13 cellular contexts compared by ENCODE assay signal in genomic region chr6:129448965-129449364, GRCh38.
A peak's percentile ranks its signal among the peaks of the same experiment; 100 is the strongest.
DNase-seq lines count a peak whose midpoint lies in the region; ATAC-seq and TF ChIP-seq lines count a peak whose summit lies in the region.
"Had no signal": no experiment of that assay in that cellular context is flagged by ENCODE, and none has a peak within 500 bp of the region (broad histone marks: within the 10 kb centered on the region; RNA-seq: fewer than 3 reads in every experiment).

No MANE protein-coding gene starts in this region.

- H3K4me3 Mint-ChIP-seq in HFFc6, result no peak overlapping the region
- H3K4me3 Mint-ChIP-seq: CD14-positive monocyte had no signal

- no peaks in the 10 kb centered on the region; the same call in 1 of the 2 replicates for H3K27me3 Mint-ChIP-seq in HFFc6 (ENCODE audit: insufficient read depth)

- intact Hi-C loops in dorsolateral prefrontal cortex (cut with DNase I), result no loop called here

- no peak overlapping the region for H3K27ac Mint-ChIP-seq in HFFc6
- H3K27ac Mint-ChIP-seq: CD14-positive monocyte had no signal

- H3K36me3 Mint-ChIP-seq in HFFc6 (ENCODE audit: low read depth), result no peaks in the 10 kb centered on the region
- H3K36me3 Mint-ChIP-seq: CD14-positive monocyte had no signal

- H3K4me1 Mint-ChIP-seq in HFFc6 (ENCODE audit: low read depth), result no peaks in the 10 kb centered on the region

- no peaks in the 10 kb centered on the region for H3K36me3 ChIP-seq in upper lobe of left lung

- H3K9me3 Mint-ChIP-seq in HFFc6, result no peaks in the 10 kb centered on the region

- no peaks in the 10 kb centered on the region for H3K4me1 ChIP-seq in upper lobe of left lung

- H3K27me3 ChIP-seq in dorsolateral prefrontal cortex (no peaks in the 10 kb centered on the region), upper lobe of left lung (no peaks in the 10 kb centered on the region)

- no peak overlapping the region for H3K4me3 ChIP-seq in dorsolateral prefrontal cortex
- no peak overlapping the region for H3K4me3 ChIP-seq in upper lobe of left lung
- H3K4me3 ChIP-seq: skin epidermis had no signal

- DNase-seq in GM13977 (ENCODE audit: low spot score) (peak; percentile 65), HFFc6 (no peak), dorsolateral prefrontal cortex (no peak), upper lobe of left lung (no peak), iPS-NIHi11 (ENCODE audit: low spot score) (no peak)
- DNase-seq: KBM-7, NCI-H526 treated with DMSO at 0.1 percent for 48 hours, T1000 had no signal

- TF ChIP-seq EP300 in upper lobe of left lung (IDR thresholded peaks at IDR 0.05), result no peak

- ATAC-seq in GM19324 (IDR thresholded peaks at IDR 0.05; ENCODE audit: low FRiP score, unreplicated experiment) (peak; percentile 99), HG02763 (IDR thresholded peaks at IDR 0.05; ENCODE audit: unreplicated experiment) (peak; percentile 99), HG03520 (IDR thresholded peaks at IDR 0.05; ENCODE audit: unreplicated experiment) (peak; percentile 100), upper lobe of left lung (ENCODE audit: low FRiP score in 2 of 2) (no peak)

- TF ChIP-seq CTCF in GM13977 (IDR thresholded peaks at IDR 0.05; ENCODE audit: extremely low read depth, insufficient read depth, missing control alignments), result no peak
- TF ChIP-seq CTCF in HFFc6 (IDR thresholded peaks at IDR 0.05), result no peak
- no peak for TF ChIP-seq CTCF in dorsolateral prefrontal cortex (IDR thresholded peaks at IDR 0.05 in 54 of 56, conservative IDR thresholded peaks at IDR 0.05 in 2 of 56; ENCODE audit: low read depth in 1 of 56, partially characterized antibody in 56 of 56)
- no peak for TF ChIP-seq CTCF in upper lobe of left lung (IDR thresholded peaks at IDR 0.05)

- in situ Hi-C loops in GM13977 (cut with MboI; ENCODE audit: low pct_unique_long_range_greater_than_20kb, low sequenced_read_pairs, unreplicated experiment), result no loop called here

- TF ChIP-seq POLR2A in upper lobe of left lung (IDR thresholded peaks at IDR 0.05), result no peak

- H3K9me3 ChIP-seq in upper lobe of left lung, result no peaks in the 10 kb centered on the region

- H3K27ac ChIP-seq in dorsolateral prefrontal cortex, result no peak overlapping the region
- H3K27ac ChIP-seq in upper lobe of left lung, result no peak overlapping the region
- H3K27ac ChIP-seq: skin epidermis had no signal

Comparison
In these comparisons a context has a peak if more than half of its experiments do, and no peak if none do; other contexts are left out.
1. ATAC-seq: peak in GM19324 (single experiment), HG02763 (single experiment) and HG03520 (single experiment); none in upper lobe of left lung (0 of 2).